ENCODE assay signal across 21 cellular contexts in the genomic region with DNA sequence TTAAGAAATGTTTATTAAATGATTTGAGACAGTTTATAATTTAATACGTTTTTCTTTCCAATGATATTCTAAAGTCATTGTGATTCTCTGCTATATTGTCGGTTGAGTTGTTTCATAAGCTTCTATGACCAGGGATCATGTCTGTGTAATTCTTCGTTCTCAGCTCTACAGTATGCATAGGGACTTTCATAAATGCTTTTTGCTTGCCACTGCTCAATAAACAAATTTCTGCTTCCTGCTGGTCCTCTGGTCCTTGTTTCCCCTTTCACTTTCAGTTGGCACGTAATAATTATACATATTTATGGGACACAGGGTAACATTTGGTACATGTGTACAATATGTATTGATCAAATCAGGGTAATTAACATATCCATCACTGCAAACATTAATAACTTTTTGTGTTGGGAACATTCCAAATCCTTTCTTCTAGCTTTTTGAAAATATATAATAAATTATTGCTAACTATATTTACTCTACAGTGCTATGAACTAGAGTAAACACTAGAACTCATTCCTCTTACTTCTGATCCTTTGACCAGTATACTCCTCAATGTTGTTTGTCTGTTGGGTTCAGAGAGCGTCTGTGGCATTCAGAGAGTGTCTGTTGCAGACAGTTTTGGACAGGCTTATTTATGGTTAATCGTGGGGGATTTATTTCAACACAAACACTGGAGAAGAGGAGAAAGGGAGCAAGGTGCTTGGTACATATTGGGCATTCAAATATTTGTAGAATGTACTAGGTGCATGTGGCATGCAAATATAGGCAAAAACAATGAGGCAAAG.
"Had no signal": no experiment of that assay in that cellular context is flagged by ENCODE, and none has a peak within 500 bp of the region (broad histone marks: within the 10 kb centered on the region; RNA-seq: fewer than 3 reads in every experiment).

No MANE protein-coding gene starts in this region.

- ATAC-seq: esophagus mucosa, heart left ventricle, mucosa of descending colon, natural killer cell had no signal

- H3K36me3 ChIP-seq: heart left ventricle, right atrium auricular region, sigmoid colon, stomach, thoracic aorta, transverse colon had no signal

- H3K36me3 Mint-ChIP-seq: natural killer cell had no signal

- H3K27me3 ChIP-seq: right atrium auricular region, sigmoid colon, stomach, transverse colon had no signal

- H3K4me3 ChIP-seq: heart left ventricle, mucosa of descending colon, right atrium auricular region, sigmoid colon, skin epidermis, stomach, thoracic aorta, transverse colon had no signal

- FAIRE-seq: endometrium, frontal cortex, islet of Langerhans had no signal

- H3K9me3 ChIP-seq: mucosa of descending colon, right atrium auricular region, sigmoid colon, stomach, thoracic aorta, transverse colon had no signal

- DNase-seq: effector memory CD4-positive, alpha-beta T cell; heart left ventricle; hippocampal formation; kidney glomerular epithelial cell; mucosa of descending colon; natural killer cell; sigmoid colon; stimulated activated CD4-positive, alpha-beta T cell treated with anti-CD3 and anti-CD28 coated beads, Interleukin-2, amount 100 ng/mL, for 24 hours; stimulated activated CD4-positive, alpha-beta T cell treated with anti-CD3 and anti-CD28 coated beads, Interleukin-4, amount 100 ng/mL, for 4 hours; stimulated activated naive CD4-positive, alpha-beta T cell; stomach; substantia nigra; transverse colon had no signal

- H3K27ac ChIP-seq: heart left ventricle, right atrium auricular region, sigmoid colon, skin epidermis, stomach, thoracic aorta, transverse colon had no signal

- H3K4me1 ChIP-seq: heart left ventricle, right atrium auricular region, sigmoid colon, transverse colon had no signal

- H3K4me3 Mint-ChIP-seq: natural killer cell, neural crest cell had no signal

- H3K4me1 Mint-ChIP-seq: natural killer cell had no signal

- H3K27ac Mint-ChIP-seq: natural killer cell had no signal
